8 cellular contexts compared by ENCODE assay signal in the genomic region with DNA sequence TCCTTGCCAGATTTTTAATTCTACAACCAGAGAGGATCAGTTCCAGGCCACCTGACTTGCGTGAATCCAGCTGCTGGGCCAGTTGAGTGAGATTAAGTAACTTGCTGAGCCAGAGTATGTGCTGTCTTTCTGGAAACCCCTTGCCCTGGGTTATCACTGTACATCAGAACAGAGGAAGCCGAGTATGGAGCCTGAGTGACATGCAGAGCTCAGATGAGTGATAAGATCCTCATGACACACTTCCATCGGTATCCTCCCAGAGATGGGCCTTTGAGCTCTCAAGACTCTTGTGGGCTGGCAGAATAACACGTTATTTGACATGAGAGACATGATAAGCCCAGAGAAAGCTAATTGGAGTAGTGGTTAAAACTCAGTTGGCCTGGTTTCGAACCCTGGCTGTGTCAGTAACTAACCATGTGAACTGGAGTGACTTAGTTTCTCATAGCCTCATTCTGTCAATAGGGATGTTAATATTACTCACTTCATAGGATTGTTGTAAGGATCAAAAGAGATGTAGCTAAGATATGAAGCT.
DNase-seq lines count a peak whose midpoint lies in the region; ATAC-seq, FAIRE-seq and TF ChIP-seq lines count a peak whose summit lies in the region.
"Had no signal": no experiment of that assay in that cellular context is flagged by ENCODE, and none has a peak within 500 bp of the region (broad histone marks: within the 10 kb centered on the region; RNA-seq: fewer than 3 reads in every experiment).

No MANE protein-coding gene starts in this region.

- H3K4me3 Mint-ChIP-seq in Caco-2 (ENCODE audit: unreplicated experiment) (no peak overlapping the region), astrocyte (ENCODE audit: unreplicated experiment) (no peak overlapping the region)
- peak overlapping the region; percentile 52 for H3K4me3 Mint-ChIP-seq in natural killer cell treated with Interleukin-12 subunit alpha and Interleukin-12 subunit beta and Interleukin-15 and Interleukin-18, amount 100 ng/mL, for 72 hours

- H2AFZ ChIP-seq in astrocyte (ENCODE audit: low read depth, low read length) = no peak overlapping the region

- no peaks in the 10 kb centered on the region for H3K27me3 Mint-ChIP-seq in Caco-2 (ENCODE audit: insufficient read depth, unreplicated experiment)
- H3K27me3 Mint-ChIP-seq in astrocyte (ENCODE audit: low read depth, unreplicated experiment) = no peaks in the 10 kb centered on the region
- H3K27me3 Mint-ChIP-seq in natural killer cell treated with Interleukin-12 subunit alpha and Interleukin-12 subunit beta and Interleukin-15 and Interleukin-18, amount 100 ng/mL, for 72 hours = no peaks in the 10 kb centered on the region

- H3K27me3 ChIP-seq in Caco-2 (replicated peaks; ENCODE audit: control insufficient read depth, insufficient read depth, low read length) (no peaks in the 10 kb centered on the region), astrocyte (ENCODE audit: insufficient read depth, low read length) (no peaks in the 10 kb centered on the region), sigmoid colon (no peaks in the 10 kb centered on the region)

- TF ChIP-seq EP300 in sigmoid colon (IDR thresholded peaks at IDR 0.05) = no peak

- CTCF ChIA-PET in Caco-2 (lab: Charles Lee) = no interaction called here

- H3K27ac Mint-ChIP-seq in Caco-2 (ENCODE audit: unreplicated experiment) = no peak overlapping the region
- H3K27ac Mint-ChIP-seq in astrocyte (ENCODE audit: unreplicated experiment) = peak overlapping the region; percentile 30
- peak overlapping the region; percentile 47 to 91 for H3K27ac Mint-ChIP-seq in natural killer cell treated with Interleukin-12 subunit alpha and Interleukin-12 subunit beta and Interleukin-15 and Interleukin-18, amount 100 ng/mL, for 72 hours

- no peaks in the 10 kb centered on the region for H3K9me3 Mint-ChIP-seq in Caco-2 (ENCODE audit: unreplicated experiment)
- H3K9me3 Mint-ChIP-seq in astrocyte (ENCODE audit: unreplicated experiment) = no peaks in the 10 kb centered on the region
- peaks cover 3% of the 10 kb centered on the region for H3K9me3 Mint-ChIP-seq in natural killer cell treated with Interleukin-12 subunit alpha and Interleukin-12 subunit beta and Interleukin-15 and Interleukin-18, amount 100 ng/mL, for 72 hours

- intact Hi-C loops in Caco-2 (cut with micrococcal nuclease; ENCODE audit: unreplicated experiment) = loop anchor here (5.0 kb wide), 1 partner anchor 63 kb away; no protein-coding TSS in a partner anchor
- intact Hi-C loops in sigmoid colon (cut with DNase I) = loop anchor here (5.0 kb wide), 1 partner anchor 38 kb away; no protein-coding TSS in a partner anchor

- ATAC-seq in HG02610 (IDR thresholded peaks at IDR 0.05; ENCODE audit: unreplicated experiment) = peak; percentile 37
- peak in 1 of 2 donors; percentile 51 for ATAC-seq in natural killer cell treated with Interleukin-12 subunit alpha and Interleukin-12 subunit beta and Interleukin-15 and Interleukin-18, amount 100 ng/mL, for 72 hours
- no peak for ATAC-seq in GM21381 (IDR thresholded peaks at IDR 0.05; ENCODE audit: unreplicated experiment)

- no peaks in the 10 kb centered on the region for H3K79me2 ChIP-seq in astrocyte (ENCODE audit: insufficient read depth, low read length)

- H3K9ac ChIP-seq in astrocyte (ENCODE audit: low read length) = no peak overlapping the region

- H3K36me3 ChIP-seq in Caco-2 (ENCODE audit: control insufficient read depth, insufficient read depth, low read length) (no peaks in the 10 kb centered on the region), astrocyte (ENCODE audit: insufficient read depth, low read length) (no peaks in the 10 kb centered on the region), sigmoid colon (no peaks in the 10 kb centered on the region)

- no peaks in the 10 kb centered on the region for H4K20me1 ChIP-seq in astrocyte (ENCODE audit: insufficient read depth, low read length)

- H3K4me1 ChIP-seq in Caco-2 = peaks cover 33% of the 10 kb centered on the region
- no peaks in the 10 kb centered on the region for H3K4me1 ChIP-seq in astrocyte (ENCODE audit: insufficient read depth, low read length)
- H3K4me1 ChIP-seq in sigmoid colon = peaks cover 0 to 42% (median 26%) of the 10 kb centered on the region in 4 donors

- no peak for TF ChIP-seq POLR2A in sigmoid colon (IDR thresholded peaks at IDR 0.05)

- H3K4me3 ChIP-seq in Caco-2 (ENCODE audit: low read depth, low read length) (no peak overlapping the region), astrocyte (ENCODE audit: insufficient read depth, low read depth, low read length) (no peak overlapping the region), sigmoid colon (no peak overlapping the region)

- 78 to 88% methylated on average over 5 of the region's 5 CpGs for WGBS in sigmoid colon, 2 donors

- H3K36me3 Mint-ChIP-seq in Caco-2 (ENCODE audit: insufficient read depth, unreplicated experiment) = no peaks in the 10 kb centered on the region
- no peaks in the 10 kb centered on the region for H3K36me3 Mint-ChIP-seq in astrocyte (ENCODE audit: low read depth, unreplicated experiment)
- H3K36me3 Mint-ChIP-seq in natural killer cell treated with Interleukin-12 subunit alpha and Interleukin-12 subunit beta and Interleukin-15 and Interleukin-18, amount 100 ng/mL, for 72 hours = no peaks in the 10 kb centered on the region

- H3K4me1 Mint-ChIP-seq in Caco-2 (ENCODE audit: low read depth, unreplicated experiment) (peaks cover 30% of the 10 kb centered on the region), astrocyte (ENCODE audit: low read depth, unreplicated experiment) (peaks cover 43% of the 10 kb centered on the region)
- H3K4me1 Mint-ChIP-seq in natural killer cell treated with Interleukin-12 subunit alpha and Interleukin-12 subunit beta and Interleukin-15 and Interleukin-18, amount 100 ng/mL, for 72 hours (ENCODE audit: low read depth in 2 of 2) = peaks cover 68 to 74% of the 10 kb centered on the region in 2 donors

- DNase-seq in Caco-2 (peak; percentile 17 to 51), astrocyte (ENCODE audit: low read depth) (peak; percentile 35), sigmoid colon (no peak), DMS79 treated with DMSO at 0.1 percent for 48 hours (lab: John Stamatoyannopoulos, UW) (no peak)
- DNase-seq in natural killer cell treated with Interleukin-12 subunit alpha and Interleukin-12 subunit beta and Interleukin-15 and Interleukin-18, amount 100 ng/mL, for 72 hours (ENCODE audit: low spot score) = no peak
- DNase-seq: DND-41 had no signal

- FAIRE-seq in astrocyte (lab: Jason Lieb, UNC) = no peak

- H3K4me2 ChIP-seq in astrocyte (ENCODE audit: low read length) = no peak overlapping the region

- TF ChIP-seq CTCF in Caco-2 (IDR thresholded peaks at IDR 0.05; ENCODE audit: insufficient read depth in 1 of 2, low read depth in 1 of 2, low read length in 1 of 2, severe bottlenecking in 1 of 2, unreplicated experiment in 1 of 2) (no peak), astrocyte (IDR thresholded peaks at IDR 0.05; ENCODE audit: insufficient read depth, low read depth, low read length) (no peak), sigmoid colon (IDR thresholded peaks at IDR 0.05) (no peak)

- H3K9me3 ChIP-seq in Caco-2 (no peaks in the 10 kb centered on the region), astrocyte (ENCODE audit: insufficient read depth, low read depth, low read length) (no peaks in the 10 kb centered on the region), sigmoid colon (no peaks in the 10 kb centered on the region)

- BruUV-seq in Caco-2 (replicated peaks; lab: Mats Ljungman, UMichigan) = no TSS peak

- no peak overlapping the region for H3K27ac ChIP-seq in astrocyte (ENCODE audit: low read depth, low read length)
- H3K27ac ChIP-seq in sigmoid colon = no peak overlapping the region

- POLR2A ChIA-PET in Caco-2 (lab: Charles Lee) = no interaction called here

Comparison
In these comparisons a context has a peak if more than half of its experiments do, and no peak if none do; other contexts are left out.
1. DNase-seq: peak in Caco-2 (2 of 2) and astrocyte (single experiment); none in natural killer cell treated with Interleukin-12 subunit alpha and Interleukin-12 subunit beta and Interleukin-15 and Interleukin-18, amount 100 ng/mL, for 72 hours (single experiment), sigmoid colon (single experiment) and DMS79 treated with DMSO at 0.1 percent for 48 hours (single experiment).